ENCODE assay signal across 8 cellular contexts in genomic region chr7:149753370-149754233, GRCh38. TPM values are rescaled to one million over a fixed set of nuclear protein-coding genes. Genes with fewer than 3 reads are reported as not detected.
DNase-seq lines count a peak whose midpoint lies in the region; ATAC-seq and TF ChIP-seq lines count a peak whose summit lies in the region.

No MANE protein-coding gene starts in this region.

- POLR2A ChIA-PET in GM10248 (lab: Yijun Ruan, JAX), result no interaction called here

- 0 out of 2 replicates have a peak, but pooled peaks cover 3% of the 10 kb centered on the region for H3K9me3 ChIP-seq in OCI-LY1 (ENCODE audit: low read length)

- no peak overlapping the region for H3K9ac ChIP-seq in OCI-LY1 (ENCODE audit: low read length)

- H3K36me3 ChIP-seq in OCI-LY1 (ENCODE audit: insufficient read depth, low read length), result no peaks in the 10 kb centered on the region; the same call in 1 of the 2 replicates

- H3K4me1 ChIP-seq in OCI-LY1 (ENCODE audit: insufficient read depth, low read length, severe bottlenecking), result no peaks in the 10 kb centered on the region

- H3K9me3 Mint-ChIP-seq in activated T-helper 2 cell treated with anti-CD3 and anti-CD28 coated beads, Interferon-gamma antibody, Interleukin-2, Interleukin-4, amounts not matched to agents 10 μg/mL and 5 μg/mL and 100 μg/mL, durations not matched to agents 14 hours and 24 hours and 36 hours, result no peaks in the 10 kb centered on the region

- peaks cover 3% of the 10 kb centered on the region for H3K27me3 Mint-ChIP-seq in activated T-helper 2 cell treated with anti-CD3 and anti-CD28 coated beads, Interferon-gamma antibody, Interleukin-2, Interleukin-4, amounts not matched to agents 10 μg/mL and 5 μg/mL and 100 μg/mL, durations not matched to agents 14 hours and 24 hours and 36 hours (ENCODE audit: low read depth)

- peak; percentile 21 for TF ChIP-seq CTCF in GM10248 (IDR thresholded peaks at IDR 0.05; ENCODE audit: control extremely low read depth, extremely low read depth, low read depth, missing control alignments)
- TF ChIP-seq CTCF in OCI-LY1 (IDR thresholded peaks at IDR 0.05; ENCODE audit: low read length), result peak; percentile 76

- H3K79me2 ChIP-seq in OCI-LY1 (ENCODE audit: insufficient read depth, low read length), result no peaks in the 10 kb centered on the region

- intact Hi-C loops in activated T-helper 2 cell treated with anti-CD3 and anti-CD28 coated beads, Interferon-gamma antibody, Interleukin-2, Interleukin-4, amounts not matched to agents 10 μg/mL and 5 μg/mL and 100 μg/mL, durations not matched to agents 14 hours and 24 hours and 36 hours (cut with micrococcal nuclease), result no loop called here

- no peaks in the 10 kb centered on the region for H3K36me3 Mint-ChIP-seq in activated T-helper 2 cell treated with anti-CD3 and anti-CD28 coated beads, Interferon-gamma antibody, Interleukin-2, Interleukin-4, amounts not matched to agents 10 μg/mL and 5 μg/mL and 100 μg/mL, durations not matched to agents 14 hours and 24 hours and 36 hours (ENCODE audit: low read depth)

- DNase-seq in GM10248 (ENCODE audit: extremely low spot score) (no peak), fibroblast of gingiva (ENCODE audit: low read depth) (peak; percentile 26), renal cortical epithelial cell (ENCODE audit: low read depth) (peak; percentile 21)
- DNase-seq in stimulated activated CD4-positive, alpha-beta T cell treated with anti-CD3 and anti-CD28 coated beads, Interleukin-2, amount 100 ng/mL, for 48 hours, result no peak
- DNase-seq in activated T-helper 2 cell treated with anti-CD3 and anti-CD28 coated beads, Interferon-gamma antibody, Interleukin-2, Interleukin-4, amounts not matched to agents 10 μg/mL and 5 μg/mL and 100 μg/mL, durations not matched to agents 14 hours and 24 hours and 36 hours (ENCODE audit: low spot score), result no peak
- DNase-seq in activated CD4-positive, CD25-positive, alpha-beta regulatory T cell treated with anti-CD3 and anti-CD28 coated beads, Interleukin-2, amount 50 U/mL, for 72 hours, result no peak

- H3K9me2 ChIP-seq in OCI-LY1 (ENCODE audit: low read depth, low read length), result no peaks in the 10 kb centered on the region

- peaks cover 22% of the 10 kb centered on the region; the same call in 1 of the 2 replicates for H3K27me3 ChIP-seq in OCI-LY1 (ENCODE audit: insufficient read depth, low read length)

- no peak overlapping the region for H3K27ac ChIP-seq in OCI-LY1 (ENCODE audit: low read depth, low read length, poor library complexity, severe bottlenecking)

- H3K4me3 ChIP-seq in OCI-LY1 (ENCODE audit: low read depth, low read length, poor library complexity, severe bottlenecking), result no peak overlapping the region

- no peak overlapping the region for H2AFZ ChIP-seq in OCI-LY1 (ENCODE audit: low read length)

- CTCF ChIA-PET in GM10248 (lab: Yijun Ruan, JAX), result interaction anchor here (2.2 to 3.6 kb wide), 2 partner anchors 12 to 91 kb away, joined by 13 to 20 read pairs; no protein-coding TSS in a partner anchor

- H4K20me1 ChIP-seq in OCI-LY1 (ENCODE audit: insufficient read depth, low read length), result no peaks in the 10 kb centered on the region

- no peak overlapping the region for H3K27ac Mint-ChIP-seq in activated T-helper 2 cell treated with anti-CD3 and anti-CD28 coated beads, Interferon-gamma antibody, Interleukin-2, Interleukin-4, amounts not matched to agents 10 μg/mL and 5 μg/mL and 100 μg/mL, durations not matched to agents 14 hours and 24 hours and 36 hours

- no peak for ATAC-seq in GM19023 (IDR thresholded peaks at IDR 0.05; ENCODE audit: unreplicated experiment)

- no peak overlapping the region for H3K4me3 Mint-ChIP-seq in activated T-helper 2 cell treated with anti-CD3 and anti-CD28 coated beads, Interferon-gamma antibody, Interleukin-2, Interleukin-4, amounts not matched to agents 10 μg/mL and 5 μg/mL and 100 μg/mL, durations not matched to agents 14 hours and 24 hours and 36 hours (ENCODE audit: low read depth)

- no peaks in the 10 kb centered on the region for H3K4me1 Mint-ChIP-seq in activated T-helper 2 cell treated with anti-CD3 and anti-CD28 coated beads, Interferon-gamma antibody, Interleukin-2, Interleukin-4, amounts not matched to agents 10 μg/mL and 5 μg/mL and 100 μg/mL, durations not matched to agents 14 hours and 24 hours and 36 hours (ENCODE audit: low read depth)

- H3K4me2 ChIP-seq in OCI-LY1 (ENCODE audit: low read length), result no peak overlapping the region

- no peaks in the 10 kb centered on the region for H3F3A ChIP-seq in OCI-LY1 (ENCODE audit: insufficient read depth, low read length)

RNA-seq across cellular contexts. Expression of gene ZNF467, which starts 19.8 kb away (rescaled TPM):
- total RNA-seq in renal cortical epithelial cell, result under 0.01 and 3.0 TPM in 2 replicates
- total RNA-seq in activated T-helper 2 cell treated with anti-CD3 and anti-CD28 coated beads, Interferon-gamma antibody, Interleukin-2, Interleukin-4, amounts not matched to agents 10 μg/mL and 5 μg/mL and 100 μg/mL, durations not matched to agents 14 hours and 24 hours and 36 hours, result not detected in 2 replicates

Comparison
In these comparisons a context has a peak if more than half of its experiments do, and no peak if none do; other contexts are left out.
1. DNase-seq: peak in fibroblast of gingiva (single experiment) and renal cortical epithelial cell (single experiment); none in GM10248 (single experiment), stimulated activated CD4-positive, alpha-beta T cell treated with anti-CD3 and anti-CD28 coated beads, Interleukin-2, amount 100 ng/mL, for 48 hours (0 of 2), activated T-helper 2 cell treated with anti-CD3 and anti-CD28 coated beads, Interferon-gamma antibody, Interleukin-2, Interleukin-4, amounts not matched to agents 10 μg/mL and 5 μg/mL and 100 μg/mL, durations not matched to agents 14 hours and 24 hours and 36 hours (single experiment) and activated CD4-positive, CD25-positive, alpha-beta regulatory T cell treated with anti-CD3 and anti-CD28 coated beads, Interleukin-2, amount 50 U/mL, for 72 hours (single experiment).